2 cellular contexts compared by ENCODE assay signal in genomic region chr4:54050214-54050904, GRCh38.
TF ChIP-seq lines count a peak whose summit lies in the region.

No MANE protein-coding gene starts in this region.

TF ChIP-seq in HEK293, 187 proteins besides CTCF, POLR2A, EP300 and RAD21 (continued from another document):
- peak; percentile 67 for TF ChIP-seq PRDM10 (tag by site-specific recombination; IDR thresholded peaks at IDR 0.05)

TF ChIP-seq in SK-N-SH, 30 proteins besides CTCF, POLR2A, EP300 and RAD21 (continued from another document):
- peak; percentile 78 for TF ChIP-seq PBX3 (IDR thresholded peaks at IDR 0.05)
TF ChIP-seq in SK-N-SH: peak in this region for 6.
